8 cellular contexts compared by ENCODE assay signal in genomic region chr2:20448246-20449046, GRCh38. TPM values are rescaled to one million over a fixed set of nuclear protein-coding genes. Genes with fewer than 3 reads are reported as not detected.
DNase-seq lines count a peak whose midpoint lies in the region; ATAC-seq and TF ChIP-seq lines count a peak whose summit lies in the region.

No MANE protein-coding gene starts in this region.

- H3K79me2 ChIP-seq in neural cell (replicated peaks; ENCODE audit: insufficient read depth, low read length) = peaks cover 31% of the 10 kb centered on the region

- H4K20me1 ChIP-seq in neural cell (ENCODE audit: insufficient read depth) = peaks cover 23% of the 10 kb centered on the region

- H3K27ac ChIP-seq in esophagus (ENCODE audit: low read depth in 2 of 2, low read length in 1 of 2) (peak overlapping the region; percentile 91 to 93), neural cell (ENCODE audit: low read length) (peak overlapping the region; percentile 95)

- no peaks in the 10 kb centered on the region for H3K9me2 ChIP-seq in neural cell (ENCODE audit: insufficient read depth, low read length)

- 23 to 44% methylated on average over 27 of the region's 27 CpGs for WGBS in esophagus, 2 donors

- peak overlapping the region; percentile 96 for H3K4me2 ChIP-seq in neural cell (ENCODE audit: low read length)

- H3K27me3 ChIP-seq in esophagus (ENCODE audit: control insufficient read depth in 1 of 2, insufficient read depth in 2 of 2, low read length in 2 of 2) (no peaks in the 10 kb centered on the region), neural cell (ENCODE audit: insufficient read depth, low read depth, low read length) (no peaks in the 10 kb centered on the region)

- ATAC-seq in GM21737 (IDR thresholded peaks at IDR 0.05; ENCODE audit: unreplicated experiment) (no peak), GM21528 (IDR thresholded peaks at IDR 0.05; ENCODE audit: low FRiP score, unreplicated experiment) (no peak)

- no peak for TF ChIP-seq EP300 in neural cell (conservative IDR thresholded peaks at IDR 0.05; ENCODE audit: poor library complexity, severe bottlenecking)

- H3K36me3 ChIP-seq in esophagus (ENCODE audit: control insufficient read depth in 2 of 2, insufficient read depth in 2 of 2, low read length in 1 of 2) (no peaks in the 10 kb centered on the region), neural cell (ENCODE audit: insufficient read depth, low read length) (no peaks in the 10 kb centered on the region)

- DNase-seq in EH (ENCODE audit: low read depth) (peak; percentile 43), RKO (ENCODE audit: low spot score) (peak; percentile 26), GM19238 (ENCODE audit: insufficient read length, low spot score) (no peak)
- DNase-seq in stimulated activated naive CD4-positive, alpha-beta T cell (lab: John Stamatoyannopoulos, UW) = no peak

- no peak overlapping the region for H2AFZ ChIP-seq in neural cell (ENCODE audit: low read depth, low read length)

- H3K9me3 ChIP-seq in esophagus (ENCODE audit: control insufficient read depth in 2 of 2, insufficient read depth in 1 of 2, low read depth in 1 of 2, low read length in 1 of 2) (no peaks in the 10 kb centered on the region), neural cell (ENCODE audit: low read length) (no peaks in the 10 kb centered on the region)

- TF ChIP-seq RAD21 in neural cell (conservative IDR thresholded peaks at IDR 0.05) = no peak

- H3K4me3 ChIP-seq in esophagus (ENCODE audit: low read depth in 1 of 2, low read length in 2 of 2) = peak overlapping the region; percentile 75 to 91
- peak overlapping the region; percentile 98 for H3K4me3 ChIP-seq in neural cell (ENCODE audit: low read length)

- peak overlapping the region; percentile 98 for H3K9ac ChIP-seq in neural cell (ENCODE audit: low read length)

- H3K4me1 ChIP-seq in esophagus (ENCODE audit: control insufficient read depth in 2 of 2, insufficient read depth in 2 of 2, low read length in 1 of 2) = peaks cover 0 to 4% of the 10 kb centered on the region in 2 donors

- no peaks in the 10 kb centered on the region for H3F3A ChIP-seq in neural cell (ENCODE audit: insufficient read depth, low read length, poor library complexity, severe bottlenecking)

- no peak for TF ChIP-seq CTCF in neural cell (IDR thresholded peaks at IDR 0.05; ENCODE audit: poor library complexity, severe bottlenecking)

TF ChIP-seq in neural cell, 6 proteins besides CTCF, POLR2A, EP300 and RAD21:
- TF ChIP-seq SMC3 (conservative IDR thresholded peaks at IDR 0.05; ENCODE audit: poor library complexity) = no peak
- TF ChIP-seq POLR2AphosphoS5 (IDR thresholded peaks at IDR 0.05) = no peak
- no peak for TF ChIP-seq TAF1 (IDR thresholded peaks at IDR 0.05; ENCODE audit: low read depth)
- no peak for TF ChIP-seq EZH2 (IDR thresholded peaks at IDR 0.05; ENCODE audit: borderline replicate concordance, insufficient read depth, low read length, poor library complexity, severe bottlenecking)
- no peak for TF ChIP-seq REST (IDR thresholded peaks at IDR 0.05; ENCODE audit: borderline replicate concordance)
- no peak for TF ChIP-seq MXI1 (conservative IDR thresholded peaks at IDR 0.05; ENCODE audit: poor library complexity, severe bottlenecking)

RNA-seq across cellular contexts. Expression of gene RHOB, which starts 1.6 kb away (rescaled TPM):
- polyA plus RNA-seq in esophagus (10 to 100 TPM; 33.4 to 99.3 TPM), neural cell (205 and 214 TPM in 2 replicates)
- polyA minus RNA-seq in neural cell = 170 and 218 TPM in 2 replicates

Comparison
In these comparisons a context has a peak if more than half of its experiments do, and no peak if none do; other contexts are left out.
1. DNase-seq: peak in EH (single experiment) and RKO (single experiment); none in stimulated activated naive CD4-positive, alpha-beta T cell (0 of 6) and GM19238 (single experiment).